Comparison of ENCODE assay signal across 24 cellular contexts in the genomic region with DNA sequence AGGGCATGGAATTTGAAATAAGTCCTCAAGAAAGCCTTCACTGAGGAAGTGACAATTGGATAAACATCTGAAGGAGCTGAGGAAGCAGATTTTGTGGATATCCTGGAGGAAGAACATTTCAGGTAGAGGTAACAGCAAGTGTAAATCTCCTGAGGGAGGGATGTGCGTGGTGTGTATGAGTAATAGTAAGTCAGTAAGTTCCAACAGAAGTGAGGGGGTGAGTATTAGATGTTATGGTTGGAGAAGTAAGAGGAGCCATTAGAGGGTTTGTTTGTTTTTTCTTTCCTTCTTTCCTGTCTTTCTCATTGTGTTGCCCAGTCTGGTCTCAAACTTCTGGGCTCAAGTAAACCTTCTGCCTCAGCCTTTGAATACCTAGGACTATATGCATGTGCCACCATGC.
"Had no signal": no experiment of that assay in that cellular context is flagged by ENCODE, and none has a peak within 500 bp of the region (broad histone marks: within the 10 kb centered on the region; RNA-seq: fewer than 3 reads in every experiment).

No MANE protein-coding gene starts in this region.

- H3K4me3 ChIP-seq: body of pancreas, gastrocnemius medialis, hepatocyte, neural progenitor cell, spleen, transverse colon had no signal

- H3K4me2 ChIP-seq: hepatocyte, neural progenitor cell had no signal

- DNase-seq: activated CD4-positive, alpha-beta T cell treated with anti-CD3 and anti-CD28 coated beads for 4 hours; activated CD4-positive, alpha-beta T cell treated with anti-CD3 and anti-CD28 coated beads, Interleukin-2, amount 50 U/mL, for 4 hours; activated naive CD4-positive, alpha-beta T cell treated with Interleukin-2 at 50 U/mL for 16 hours; activated T-cell treated with anti-CD3 and anti-CD28 coated beads for 4 hours; activated T-cell treated with anti-CD3 and anti-CD28 coated beads, Interleukin-2, amount 50 U/mL, for 72 hours; anterior cingulate cortex; body of pancreas; gastrocnemius medialis; midbrain; naive thymus-derived CD8-positive, alpha-beta T cell; occipital lobe; right cardiac atrium; spleen; stimulated activated naive CD4-positive, alpha-beta T cell; T-helper 9 cell; transverse colon had no signal

- H3K36me3 Mint-ChIP-seq: naive thymus-derived CD8-positive, alpha-beta T cell; neural progenitor cell had no signal

- H3K27me3 ChIP-seq: body of pancreas, gastrocnemius medialis, hepatocyte, neural progenitor cell, spleen, transverse colon had no signal

- H3K9me3 ChIP-seq: body of pancreas, gastrocnemius medialis, spleen, transverse colon had no signal

- H3K4me3 Mint-ChIP-seq: activated naive CD8-positive, alpha-beta T cell; activated T-cell treated with anti-CD3 and anti-CD28 coated beads, Interleukin-2, amount 50 U/mL, for 72 hours; memory B cell; naive thymus-derived CD8-positive, alpha-beta T cell; neural progenitor cell; T-helper 1 cell treated with Interleukin-12 subunit alpha and Interleukin-12 subunit beta and Interleukin-4 antibody, amounts not matched to agents 30 μg/mL and 1 μg/mL, for 36 hours had no signal

- FAIRE-seq: keratinocyte, TTC549 had no signal

- H3K4me1 ChIP-seq: body of pancreas, gastrocnemius medialis, neural progenitor cell, spleen, transverse colon had no signal

- H3K4me1 Mint-ChIP-seq: memory B cell; naive thymus-derived CD8-positive, alpha-beta T cell; neural progenitor cell had no signal

- H2AFZ ChIP-seq: hepatocyte, neural progenitor cell had no signal

- H3K27me3 Mint-ChIP-seq: activated naive CD8-positive, alpha-beta T cell; memory B cell; naive thymus-derived CD8-positive, alpha-beta T cell had no signal

- H3K27ac Mint-ChIP-seq: activated naive CD8-positive, alpha-beta T cell; activated T-cell treated with anti-CD3 and anti-CD28 coated beads, Interleukin-2, amount 50 U/mL, for 72 hours; memory B cell; naive thymus-derived CD8-positive, alpha-beta T cell; neural progenitor cell; T-helper 1 cell treated with Interleukin-12 subunit alpha and Interleukin-12 subunit beta and Interleukin-4 antibody, amounts not matched to agents 30 μg/mL and 1 μg/mL, for 36 hours had no signal

- ATAC-seq: activated T-cell treated with anti-CD3 and anti-CD28 coated beads, Interleukin-2, amount 50 U/mL, for 72 hours; body of pancreas; gastrocnemius medialis; naive thymus-derived CD8-positive, alpha-beta T cell had no signal

- H3K9ac ChIP-seq: neural progenitor cell had no signal

- H3K79me2 ChIP-seq: hepatocyte had no signal

- H3K9me3 Mint-ChIP-seq: activated T-cell treated with anti-CD3 and anti-CD28 coated beads, Interleukin-2, amount 50 U/mL, for 72 hours; memory B cell; naive thymus-derived CD8-positive, alpha-beta T cell; neural progenitor cell; T-helper 1 cell treated with Interleukin-12 subunit alpha and Interleukin-12 subunit beta and Interleukin-4 antibody, amounts not matched to agents 30 μg/mL and 1 μg/mL, for 36 hours had no signal

- H3K27ac ChIP-seq: body of pancreas, gastrocnemius medialis, hepatocyte, neural progenitor cell, spleen, transverse colon, VCaP had no signal

- H3K36me3 ChIP-seq: gastrocnemius medialis, neural progenitor cell, spleen, transverse colon had no signal
